Comparison of ENCODE assay signal across 1 cellular context in genomic region chr2:131207839-131208238, GRCh38. TPM values are rescaled to one million over a fixed set of nuclear protein-coding genes. Genes with fewer than 3 reads are reported as not detected.
"Had no signal": no experiment of that assay in that cellular context is flagged by ENCODE, and none has a peak within 500 bp of the region (broad histone marks: within the 10 kb centered on the region; RNA-seq: fewer than 3 reads in every experiment).

No MANE protein-coding gene starts in this region.

RNA-seq across cellular contexts. Expression of gene POTEE, which starts 1.5 kb away (rescaled TPM):
- total RNA-seq: GM23248 had no signal
